Comparison of ENCODE assay signal across 11 cellular contexts in the genomic region with DNA sequence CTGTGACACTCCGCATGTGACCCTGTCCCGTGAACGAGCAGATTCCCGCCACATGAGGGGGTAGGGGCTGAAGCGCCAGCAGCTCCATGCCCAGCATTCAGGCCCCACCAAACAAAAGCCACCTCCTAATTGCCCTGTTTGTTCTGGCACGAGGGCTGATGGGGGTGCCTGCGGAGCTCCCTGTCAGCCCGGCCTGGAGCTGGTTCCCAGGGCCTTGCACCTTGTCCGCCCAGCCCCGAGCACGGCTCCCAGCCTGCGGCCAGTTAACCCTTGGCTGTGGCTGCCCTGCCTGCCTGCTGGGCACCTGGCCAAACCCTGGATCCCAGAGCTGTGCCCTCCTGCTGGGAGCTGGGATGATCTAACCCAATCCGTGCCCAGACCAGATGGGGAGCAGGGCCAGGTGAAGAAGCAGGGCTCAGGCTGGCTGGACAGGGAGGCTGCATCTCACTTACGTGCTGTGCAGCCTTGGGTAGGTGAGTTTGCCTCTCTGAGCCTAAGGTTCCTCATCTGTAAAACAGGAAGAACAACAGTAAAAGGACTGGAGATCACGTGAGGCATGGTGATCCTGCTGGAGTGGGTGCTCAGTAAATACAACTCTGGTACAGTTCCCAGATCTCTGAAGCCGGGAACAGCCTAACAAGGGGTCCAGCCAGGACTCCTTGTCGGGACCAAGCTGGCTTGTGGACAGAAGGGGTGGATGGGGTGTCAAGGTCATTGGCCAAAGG.
A peak's percentile ranks its signal among the peaks of the same experiment; 100 is the strongest.
DNase-seq lines count a peak whose midpoint lies in the region; ATAC-seq, FAIRE-seq and TF ChIP-seq lines count a peak whose summit lies in the region.
"Had no signal": no experiment of that assay in that cellular context is flagged by ENCODE, and none has a peak within 500 bp of the region (broad histone marks: within the 10 kb centered on the region; RNA-seq: fewer than 3 reads in every experiment).

No MANE protein-coding gene starts in this region.

- ATAC-seq in GM23338 (peak; percentile 10), GM19452 (IDR thresholded peaks at IDR 0.05; ENCODE audit: unreplicated experiment) (no peak)

- no peak for FAIRE-seq in GM19239 (lab: Jason Lieb, UNC)

- H3K27ac Mint-ChIP-seq in GM23338 (0 out of 2 replicates have a peak overlapping the region, but pooled peaks have one; percentile 27), immature natural killer cell (no peak overlapping the region)
- no peak overlapping the region for H3K27ac Mint-ChIP-seq in activated CD4-positive, alpha-beta memory T cell treated with anti-CD3 and anti-CD28 coated beads, Interleukin-2, amount 10 ng/mL, durations not matched to agents 7 days and 5 days

- H2AFZ ChIP-seq in GM23338 (peak overlapping the region; percentile 66; the same call in 1 of the 2 replicates), PC-9 (no peak overlapping the region)

- TF ChIP-seq CTCF in GM23338 (conservative IDR thresholded peaks at IDR 0.05; ENCODE audit: low read depth in 2 of 2) (peak in 1 of 2 experiments; percentile 11; a peak in 1 of 4 replicates), PC-9 (conservative IDR thresholded peaks at IDR 0.05) (no peak)

- H3K79me2 ChIP-seq in GM23338 (replicated peaks; ENCODE audit: insufficient read depth) (no peaks in the 10 kb centered on the region), PC-9 (ENCODE audit: low read depth) (no peaks in the 10 kb centered on the region)

- no TSS peak for BruUV-seq in PC-9 (replicated peaks; lab: Mats Ljungman, UMichigan)

- H3K4me1 Mint-ChIP-seq in GM23338 (peaks cover 18% of the 10 kb centered on the region; the same call in 2 of the 3 replicates), immature natural killer cell (no peaks in the 10 kb centered on the region)
- H3K4me1 Mint-ChIP-seq in activated CD4-positive, alpha-beta memory T cell treated with anti-CD3 and anti-CD28 coated beads, Interleukin-2, amount 10 ng/mL, durations not matched to agents 7 days and 5 days: peaks cover under 1% of the 10 kb centered on the region

- DNase-seq in GM23338 (ENCODE audit: low spot score): no peak
- DNase-seq in PC-9: peak; percentile 54 to 60
- peak; percentile 26 for DNase-seq in globus pallidus (ENCODE audit: low spot score)
- peak; percentile 41 for DNase-seq in pons (ENCODE audit: low spot score)
- no peak for DNase-seq in immature natural killer cell
- no peak for DNase-seq in GM19239 (ENCODE audit: insufficient read length, low spot score)
- DNase-seq in activated CD4-positive, alpha-beta memory T cell treated with anti-CD3 and anti-CD28 coated beads, Interleukin-2, amount 10 ng/mL, durations not matched to agents 7 days and 5 days: no peak
- DNase-seq: activated effector memory CD4-positive, alpha-beta T cell treated with Interleukin-2 at 50 U/mL for 16 hours; NCI-H446 treated with DMSO at 0.1 percent for 48 hours had no signal

- H3K27me3 ChIP-seq in GM23338 (ENCODE audit: insufficient read depth): no peaks in the 10 kb centered on the region
- no peaks in the 10 kb centered on the region for H3K27me3 ChIP-seq in PC-9 (ENCODE audit: insufficient read depth, low read depth)

- H3K27me3 Mint-ChIP-seq in GM23338 (ENCODE audit: insufficient read depth, low read depth, poor library complexity) (peaks cover 12% of the 10 kb centered on the region), immature natural killer cell (ENCODE audit: low read depth in 3 of 3) (peaks cover 4 to 6% (median 6%) of the 10 kb centered on the region in 3 donors)
- H3K27me3 Mint-ChIP-seq in activated CD4-positive, alpha-beta memory T cell treated with anti-CD3 and anti-CD28 coated beads, Interleukin-2, amount 10 ng/mL, durations not matched to agents 7 days and 5 days: no peaks in the 10 kb centered on the region

- H3K36me3 Mint-ChIP-seq in GM23338 (ENCODE audit: low read depth) (0 out of 3 replicates have a peak, but pooled peaks cover 2% of the 10 kb centered on the region), immature natural killer cell (no peaks in the 10 kb centered on the region)
- peaks cover under 1% of the 10 kb centered on the region for H3K36me3 Mint-ChIP-seq in activated CD4-positive, alpha-beta memory T cell treated with anti-CD3 and anti-CD28 coated beads, Interleukin-2, amount 10 ng/mL, durations not matched to agents 7 days and 5 days (ENCODE audit: low read depth)

- H3K9me2 ChIP-seq in GM23338 (ENCODE audit: insufficient read depth) (no peaks in the 10 kb centered on the region), PC-9 (ENCODE audit: insufficient read depth) (no peaks in the 10 kb centered on the region)

- H3F3A ChIP-seq in GM23338 (replicated peaks; ENCODE audit: low read depth): 0 out of 2 replicates have a peak, but pooled peaks cover 3% of the 10 kb centered on the region
- H3F3A ChIP-seq in PC-9 (ENCODE audit: insufficient read depth, low read depth): peaks cover 3% of the 10 kb centered on the region; the same call in 1 of the 2 replicates

- H4K20me1 ChIP-seq in GM23338 (replicated peaks; ENCODE audit: insufficient read depth) (no peaks in the 10 kb centered on the region; the same call in 1 of the 2 replicates), PC-9 (ENCODE audit: insufficient read depth) (no peaks in the 10 kb centered on the region)

- no peaks in the 10 kb centered on the region for H3K9me3 ChIP-seq in PC-9 (ENCODE audit: insufficient read depth, low read depth)

- intact Hi-C loops in PC-9 (cut with micrococcal nuclease; ENCODE audit: unreplicated experiment): loop anchor here (5.0 kb wide), 1 partner anchor 35 kb away; no protein-coding TSS in a partner anchor

- H3K36me3 ChIP-seq in GM23338 (ENCODE audit: insufficient read depth): no peaks in the 10 kb centered on the region
- no peaks in the 10 kb centered on the region for H3K36me3 ChIP-seq in PC-9 (ENCODE audit: low read depth)

- H3K4me3 ChIP-seq in GM23338: no peak overlapping the region
- no peak overlapping the region for H3K4me3 ChIP-seq in PC-9

- no peak overlapping the region for H3K4me3 Mint-ChIP-seq in GM23338
- H3K4me3 Mint-ChIP-seq in immature natural killer cell: no peak overlapping the region
- H3K4me3 Mint-ChIP-seq in activated CD4-positive, alpha-beta memory T cell treated with anti-CD3 and anti-CD28 coated beads, Interleukin-2, amount 10 ng/mL, durations not matched to agents 7 days and 5 days: no peak overlapping the region

- POLR2A ChIA-PET in PC-9 (lab: Charles Lee; ENCODE audit: unreplicated experiment): interaction anchor here (1.1 kb wide), 1 partner anchor 11 kb away, joined by 5 read pairs; no protein-coding TSS in a partner anchor
- POLR2A ChIA-PET in activated CD4-positive, alpha-beta memory T cell treated with anti-CD3 and anti-CD28 coated beads, Interleukin-2, amount 10 ng/mL, durations not matched to agents 7 days and 5 days (lab: Charles Lee): no interaction called here

- H3K4me2 ChIP-seq in GM23338: no peak overlapping the region
- H3K4me2 ChIP-seq in PC-9: peak overlapping the region; percentile 31; the same call in 1 of the 2 replicates

- CTCF ChIA-PET in PC-9 (lab: Charles Lee): interaction anchor here (0.5 to 0.7 kb wide), 2 partner anchors 374 to 435 kb away, joined by 3 to 11 read pairs; no protein-coding TSS in a partner anchor
- CTCF ChIA-PET in activated CD4-positive, alpha-beta memory T cell treated with anti-CD3 and anti-CD28 coated beads, Interleukin-2, amount 10 ng/mL, durations not matched to agents 7 days and 5 days (lab: Charles Lee): interaction anchor here (1.1 kb wide), 1 partner anchor 154 kb away, joined by 3 read pairs; no protein-coding TSS in a partner anchor

- H3K4me1 ChIP-seq in GM23338 (ENCODE audit: insufficient read depth) (no peaks in the 10 kb centered on the region), PC-9 (replicated peaks; ENCODE audit: insufficient read depth) (peaks cover 21% of the 10 kb centered on the region)

- H3K9me3 Mint-ChIP-seq in GM23338 (peaks cover 3% of the 10 kb centered on the region), immature natural killer cell (no peaks in the 10 kb centered on the region)
- H3K9me3 Mint-ChIP-seq in activated CD4-positive, alpha-beta memory T cell treated with anti-CD3 and anti-CD28 coated beads, Interleukin-2, amount 10 ng/mL, durations not matched to agents 7 days and 5 days: no peaks in the 10 kb centered on the region

- H3K27ac ChIP-seq in GM23338 (ENCODE audit: low read depth) (no peak overlapping the region), PC-9 (peak overlapping the region; percentile 62; the same call in 1 of the 2 replicates)
- H3K27ac ChIP-seq: epithelial cell of prostate had no signal

TF ChIP-seq in GM23338, 12 proteins besides CTCF, POLR2A, EP300 and RAD21 (continues in another document):
- TF ChIP-seq ZNF114 (CRISPR knock-in tag; IDR thresholded peaks at IDR 0.05) (no peak), STAT1 (IDR thresholded peaks at IDR 0.05; ENCODE audit: unreplicated experiment) (no peak)

Comparison
In these comparisons a context has a peak if more than half of its experiments do, and no peak if none do; other contexts are left out.
1. DNase-seq: peak in PC-9 (2 of 2), globus pallidus (single experiment) and pons (single experiment); none in GM23338 (single experiment), immature natural killer cell (0 of 3), GM19239 (single experiment) and activated CD4-positive, alpha-beta memory T cell treated with anti-CD3 and anti-CD28 coated beads, Interleukin-2, amount 10 ng/mL, durations not matched to agents 7 days and 5 days (single experiment).